Comparison of ENCODE assay signal across 1 cellular context in genomic region chr15:95252404-95252803, GRCh38.
A peak's percentile ranks its signal among the peaks of the same experiment; 100 is the strongest.
TF ChIP-seq lines count a peak whose summit lies in the region.

No MANE protein-coding gene starts in this region.

TF ChIP-seq in endothelial cell of umbilical vein, 7 proteins besides CTCF, POLR2A, EP300 and RAD21 (continued from another document):
- peak; percentile 86 for TF ChIP-seq FOS (IDR thresholded peaks at IDR 0.05; ENCODE audit: borderline replicate concordance, insufficient read depth, low read length)
